ENCODE assay signal across 18 cellular contexts in genomic region chr20:37373020-37373592, GRCh38. TPM values are rescaled to one million over a fixed set of nuclear protein-coding genes. Genes with fewer than 3 reads are reported as not detected.
A peak's percentile ranks its signal among the peaks of the same experiment; 100 is the strongest.
DNase-seq lines count a peak whose midpoint lies in the region; ATAC-seq, FAIRE-seq and TF ChIP-seq lines count a peak whose summit lies in the region.
"Had no signal": no experiment of that assay in that cellular context is flagged by ENCODE, and none has a peak within 500 bp of the region (broad histone marks: within the 10 kb centered on the region; RNA-seq: fewer than 3 reads in every experiment).

No MANE protein-coding gene starts in this region.

- H3K18ac ChIP-seq in trophoblast cell (ENCODE audit: low read length) = no peak overlapping the region

- H2BK12ac ChIP-seq in trophoblast cell (ENCODE audit: low read length) = no peak overlapping the region

- no peak overlapping the region for H3K27ac Mint-ChIP-seq in activated naive CD8-positive, alpha-beta T cell treated with anti-CD3 and anti-CD28 coated beads, Interleukin-2, amount 50 U/mL, for 24 hours
- H3K27ac Mint-ChIP-seq: B cell; CD8-positive, alpha-beta memory T cell had no signal

- H3K27me3 Mint-ChIP-seq in activated naive CD8-positive, alpha-beta T cell treated with anti-CD3 and anti-CD28 coated beads, Interleukin-2, amount 50 U/mL, for 24 hours = no peaks in the 10 kb centered on the region
- H3K27me3 Mint-ChIP-seq: B cell; CD4-positive, CD25-positive, alpha-beta regulatory T cell; CD8-positive, alpha-beta memory T cell had no signal

- H4K12ac ChIP-seq in trophoblast cell (ENCODE audit: low read depth, low read length) = no peak overlapping the region

- DNase-seq in GM12892 (ENCODE audit: insufficient read length) (no peak), Karpas-422 (no peak), trophoblast cell (no peak), urothelium cell line (ENCODE audit: low spot score) (no peak), DMS 273 treated with DMSO at 0.1 percent for 48 hours (lab: John Stamatoyannopoulos, UW) (no peak), GM19238 (ENCODE audit: insufficient read length, low spot score) (no peak)
- DNase-seq in activated naive CD8-positive, alpha-beta T cell treated with anti-CD3 and anti-CD28 coated beads, Interleukin-2, amount 50 U/mL, for 24 hours = no peak
- DNase-seq: CD4-positive, CD25-positive, alpha-beta regulatory T cell; CD8-positive, alpha-beta memory T cell; COR-L47; GM23248; IMR-90; KBM-7 had no signal

- no peak overlapping the region for H3K23ac ChIP-seq in trophoblast cell (ENCODE audit: low read length)

- no peak overlapping the region for H4K8ac ChIP-seq in trophoblast cell (ENCODE audit: low read depth, low read length)

- H3K9me3 ChIP-seq in Karpas-422 (ENCODE audit: low read length) (no peaks in the 10 kb centered on the region), trophoblast cell (ENCODE audit: insufficient read depth, low read depth, low read length) (no peaks in the 10 kb centered on the region)
- H3K9me3 ChIP-seq: BLaER1 treated with 17β-estradiol and CSF1 and Interleukin-3, amounts not matched to agents 10 nM and 100 nM; HAP-1 had no signal

- H4K91ac ChIP-seq in trophoblast cell (ENCODE audit: low read depth, low read length) = no peak overlapping the region

- no peaks in the 10 kb centered on the region for H3K9me3 Mint-ChIP-seq in activated naive CD8-positive, alpha-beta T cell treated with anti-CD3 and anti-CD28 coated beads, Interleukin-2, amount 50 U/mL, for 24 hours
- H3K9me3 Mint-ChIP-seq: CD8-positive, alpha-beta memory T cell had no signal

- H3K27ac ChIP-seq in Karpas-422 (ENCODE audit: low read length) (peak overlapping the region; percentile 96), trophoblast cell (ENCODE audit: low read depth, low read length) (no peak overlapping the region)
- H3K27ac ChIP-seq: BLaER1 treated with 17β-estradiol and CSF1 and Interleukin-3, amounts not matched to agents 10 nM and 100 nM; GM23248 had no signal

- H2AFZ ChIP-seq in Karpas-422 (ENCODE audit: low read length) = no peak overlapping the region
- no peak overlapping the region for H2AFZ ChIP-seq in trophoblast cell (ENCODE audit: insufficient read depth, low read length, poor library complexity)
- H2AFZ ChIP-seq: GM23248 had no signal

- H3K9me2 ChIP-seq in Karpas-422 (replicated peaks; ENCODE audit: insufficient read depth, low read length) = no peaks in the 10 kb centered on the region

- H3K27me3 ChIP-seq in Karpas-422 (ENCODE audit: low read length) (no peaks in the 10 kb centered on the region), trophoblast cell (ENCODE audit: insufficient read depth, low read length) (no peaks in the 10 kb centered on the region)
- H3K27me3 ChIP-seq: BLaER1 treated with 17β-estradiol and CSF1 and Interleukin-3, amounts not matched to agents 10 nM and 100 nM had no signal

- H3K4me2 ChIP-seq in Karpas-422 (ENCODE audit: low read depth, low read length, poor library complexity, severe bottlenecking) (no peak overlapping the region), trophoblast cell (ENCODE audit: low read length) (no peak overlapping the region)
- H3K4me2 ChIP-seq: BLaER1 treated with 17β-estradiol and CSF1 and Interleukin-3, amounts not matched to agents 10 nM and 100 nM had no signal

- H3K9ac ChIP-seq in Karpas-422 (ENCODE audit: low read length) = no peak overlapping the region
- H3K9ac ChIP-seq in trophoblast cell (ENCODE audit: low read length) = no peak overlapping the region
- H3K9ac ChIP-seq: BLaER1 treated with 17β-estradiol and CSF1 and Interleukin-3, amounts not matched to agents 10 nM and 100 nM; GM23248 had no signal

- peaks cover 9% of the 10 kb centered on the region for H3K4me1 Mint-ChIP-seq in activated naive CD8-positive, alpha-beta T cell treated with anti-CD3 and anti-CD28 coated beads, Interleukin-2, amount 50 U/mL, for 24 hours
- H3K4me1 Mint-ChIP-seq: CD4-positive, CD25-positive, alpha-beta regulatory T cell had no signal

- H3K36me3 ChIP-seq in Karpas-422 (ENCODE audit: insufficient read depth, low read length) = peaks cover 19% of the 10 kb centered on the region
- H3K36me3 ChIP-seq in trophoblast cell (ENCODE audit: control insufficient read depth in 1 of 2, insufficient read depth in 2 of 2, low read length in 2 of 2) = peaks cover 31 to 33% of the 10 kb centered on the region in 2 experiments

- FAIRE-seq in GM12892 (lab: Jason Lieb, UNC) (peak; percentile 54), urothelium cell line (lab: Jason Lieb, UNC) (peak; percentile 91)
- FAIRE-seq: G401.6, GM19239 had no signal

- H2BK120ac ChIP-seq in trophoblast cell (ENCODE audit: insufficient read depth, low read length, poor library complexity) = no peak overlapping the region

- H3K79me2 ChIP-seq in Karpas-422 (ENCODE audit: low read length) (peaks cover 25% of the 10 kb centered on the region), trophoblast cell (ENCODE audit: control insufficient read depth, insufficient read depth, low read length, poor library complexity) (peaks cover 26% of the 10 kb centered on the region)

- no peak for ATAC-seq in activated naive CD8-positive, alpha-beta T cell treated with anti-CD3 and anti-CD28 coated beads, Interleukin-2, amount 50 U/mL, for 24 hours

- no peaks in the 10 kb centered on the region for H3K36me3 Mint-ChIP-seq in activated naive CD8-positive, alpha-beta T cell treated with anti-CD3 and anti-CD28 coated beads, Interleukin-2, amount 50 U/mL, for 24 hours (ENCODE audit: low read depth)
- H3K36me3 Mint-ChIP-seq: CD4-positive, CD25-positive, alpha-beta regulatory T cell had no signal

- no peak overlapping the region for H3K4me3 ChIP-seq in Karpas-422 (ENCODE audit: low read length)
- no peak overlapping the region for H3K4me3 ChIP-seq in trophoblast cell (ENCODE audit: low read depth, low read length)
- H3K4me3 ChIP-seq: BLaER1 treated with 17β-estradiol and CSF1 and Interleukin-3, amounts not matched to agents 10 nM and 100 nM; GM23248; HAP-1 had no signal

- no peaks in the 10 kb centered on the region for H3K79me1 ChIP-seq in trophoblast cell (ENCODE audit: low read length)

- H3K4ac ChIP-seq in trophoblast cell (ENCODE audit: low read depth, low read length) = peak overlapping the region; percentile 71

- H3K4me1 ChIP-seq in Karpas-422 (ENCODE audit: low read length) = peaks cover 66% of the 10 kb centered on the region
- peaks cover 4 to 5% of the 10 kb centered on the region in 2 experiments for H3K4me1 ChIP-seq in trophoblast cell (ENCODE audit: control insufficient read depth in 1 of 2, insufficient read depth in 2 of 2, low read length in 2 of 2)
- H3K4me1 ChIP-seq: HAP-1 had no signal

- no peak overlapping the region for H2AK5ac ChIP-seq in trophoblast cell (ENCODE audit: low read length)

- no peak for TF ChIP-seq POLR2A in GM12892 (IDR thresholded peaks at IDR 0.05; ENCODE audit: low read depth, low read length)

- no CpG with 5 or more reads among the region's 10 CpGs for WGBS in trophoblast cell (ENCODE audit: extremely low coverage, insufficient coverage, insufficient read length)

- no peak overlapping the region for H2BK5ac ChIP-seq in trophoblast cell (ENCODE audit: low read depth, low read length, poor library complexity)

- H3K14ac ChIP-seq in trophoblast cell (ENCODE audit: low read length) = no peak overlapping the region

- H4K20me1 ChIP-seq in Karpas-422 (ENCODE audit: insufficient read depth, low read depth, low read length) = no peaks in the 10 kb centered on the region

- no peak overlapping the region for H3K4me3 Mint-ChIP-seq in activated naive CD8-positive, alpha-beta T cell treated with anti-CD3 and anti-CD28 coated beads, Interleukin-2, amount 50 U/mL, for 24 hours
- H3K4me3 Mint-ChIP-seq: B cell; CD4-positive, CD25-positive, alpha-beta regulatory T cell; CD8-positive, alpha-beta memory T cell had no signal

RNA-seq across cellular contexts. Expression of gene SRC, which starts 27.2 kb away (rescaled TPM):
- 18.6 TPM for polyA plus RNA-seq in GM12892 (2012; ENCODE audit: missing spikeins)
- total RNA-seq in Karpas-422 (2014; rRNA removed; shearing (Covaris generic); ENCODE audit: low replicate concordance) = 39.9 and 41.5 TPM in 2 replicates
- 188 and 198 TPM in 2 replicates for polyA plus RNA-seq in trophoblast cell (2013)
